ENCODE assay signal across 10 cellular contexts in genomic region chr3:48505146-48505545, GRCh38. TPM values are rescaled to one million over a fixed set of nuclear protein-coding genes. Genes with fewer than 3 reads are reported as not detected.
DNase-seq lines count a peak whose midpoint lies in the region; ATAC-seq and TF ChIP-seq lines count a peak whose summit lies in the region.
"Had no signal": no experiment of that assay in that cellular context is flagged by ENCODE, and none has a peak within 500 bp of the region (broad histone marks: within the 10 kb centered on the region; RNA-seq: fewer than 3 reads in every experiment).

No MANE protein-coding gene starts in this region.

- no peak overlapping the region for H3K4me2 ChIP-seq in Karpas-422 (ENCODE audit: low read depth, low read length, poor library complexity, severe bottlenecking)

- H3K4me1 ChIP-seq in heart left ventricle (peaks cover 6 to 37% (median 27%) of the 10 kb centered on the region in 12 donors), adipocyte (ENCODE audit: control insufficient read depth, insufficient read depth, low read length) (peaks cover 12% of the 10 kb centered on the region), upper lobe of right lung (peaks cover 21% of the 10 kb centered on the region), Karpas-422 (ENCODE audit: low read length) (peaks cover 43% of the 10 kb centered on the region)
- peaks cover 28 to 43% of the 10 kb centered on the region in 2 donors for H3K4me1 ChIP-seq in naive thymus-derived CD4-positive, alpha-beta T cell (ENCODE audit: control insufficient read depth in 2 of 2, insufficient read depth in 2 of 2, low read length in 2 of 2)

- peaks cover 0 to 11% (median 3%) of the 10 kb centered on the region in 5 donors for H3K36me3 Mint-ChIP-seq in naive thymus-derived CD4-positive, alpha-beta T cell

- CTCF ChIA-PET in naive thymus-derived CD4-positive, alpha-beta T cell (lab: Charles Lee) = interaction anchor here (0.6 to 2.6 kb wide), 9 partner anchors 25 to 1881 kb away, joined by 3 to 18 read pairs (median 4); partner anchors contain the start of genes ATRIP, CCDC51 and TMA7

- H3K79me2 ChIP-seq in Karpas-422 (ENCODE audit: low read length) = no peaks in the 10 kb centered on the region

- H3K9me3 ChIP-seq in heart left ventricle = no peaks in the 10 kb centered on the region
- no peaks in the 10 kb centered on the region for H3K9me3 ChIP-seq in adipocyte (ENCODE audit: control insufficient read depth, low read length)
- H3K9me3 ChIP-seq in naive thymus-derived CD4-positive, alpha-beta T cell (ENCODE audit: control insufficient read depth in 2 of 3, low read length in 3 of 3) = no peaks in the 10 kb centered on the region
- H3K9me3 ChIP-seq in upper lobe of right lung = no peaks in the 10 kb centered on the region
- no peaks in the 10 kb centered on the region for H3K9me3 ChIP-seq in Karpas-422 (ENCODE audit: low read length)

- TF ChIP-seq CTCF in heart left ventricle (IDR thresholded peaks at IDR 0.05) = no peak
- no peak for TF ChIP-seq CTCF in upper lobe of right lung (IDR thresholded peaks at IDR 0.05)

- POLR2A ChIA-PET in naive thymus-derived CD4-positive, alpha-beta T cell (lab: Charles Lee) = interaction anchor here (0.8 to 3.5 kb wide), 9 partner anchors 8 to 71 kb away, joined by 3 to 28 read pairs (median 5); partner anchors contain the start of genes ATRIP and CCDC51

- 70 to 83% (median 77%) methylated on average over 1 to 2 of the region's 2 CpGs for WGBS in heart left ventricle, 4 donors

- intact Hi-C loops in heart left ventricle (cut with DNase I) = loop anchor here in 6 of 10 donors (2.0 to 5.0 kb wide), 5 partner anchors 32 to 52 kb away; partner anchors contain the start of gene PFKFB4 (in 1 of the 6)
- intact Hi-C loops in cardiac septum (cut with DNase I) = loop anchor here (5.0 kb wide), 1 partner anchor 42 kb away; no protein-coding TSS in a partner anchor
- intact Hi-C loops in naive thymus-derived CD4-positive, alpha-beta T cell (cut with micrococcal nuclease) = loop anchor here in 1 of 2 donors (5.0 kb wide), 1 partner anchor 233 kb away; no protein-coding TSS in a partner anchor
- intact Hi-C loops in upper lobe of right lung (cut with DNase I) = no loop called here
- intact Hi-C loops in left colon (cut with DNase I, micrococcal nuclease) = no loop called here

- H3K36me3 ChIP-seq in heart left ventricle (peaks cover 0 to 9% (median under 1%) of the 10 kb centered on the region in 9 donors), adipocyte (ENCODE audit: control insufficient read depth, insufficient read depth, low read length, severe bottlenecking) (no peaks in the 10 kb centered on the region), upper lobe of right lung (no peaks in the 10 kb centered on the region), Karpas-422 (ENCODE audit: insufficient read depth, low read length) (no peaks in the 10 kb centered on the region)
- H3K36me3 ChIP-seq in naive thymus-derived CD4-positive, alpha-beta T cell (ENCODE audit: control insufficient read depth in 2 of 3, insufficient read depth in 3 of 3, low read length in 3 of 3) = no peaks in the 10 kb centered on the region

- H3K4me1 Mint-ChIP-seq in naive thymus-derived CD4-positive, alpha-beta T cell = peaks cover 42 to 69% (median 62%) of the 10 kb centered on the region in 7 donors

- TF ChIP-seq POLR2A in heart left ventricle (IDR thresholded peaks at IDR 0.05) = no peak

- H3K9me3 Mint-ChIP-seq in naive thymus-derived CD4-positive, alpha-beta T cell = no peaks in the 10 kb centered on the region

- no peak overlapping the region for H3K9ac ChIP-seq in adipocyte (ENCODE audit: low read length)
- H3K9ac ChIP-seq in Karpas-422 (ENCODE audit: low read length) = no peak overlapping the region

- H3K9me2 ChIP-seq in Karpas-422 (replicated peaks; ENCODE audit: insufficient read depth, low read length) = no peaks in the 10 kb centered on the region

- no peaks in the 10 kb centered on the region for H3K27me3 Mint-ChIP-seq in naive thymus-derived CD4-positive, alpha-beta T cell

- no peak overlapping the region for H2AFZ ChIP-seq in Karpas-422 (ENCODE audit: low read length)

- H3K4me3 Mint-ChIP-seq in naive thymus-derived CD4-positive, alpha-beta T cell = peak overlapping the region; percentile 59 to 87 (median 80)

- H3K4me3 ChIP-seq in heart left ventricle (peak overlapping the region in 2 of 12 donors; percentile 75 to 86), adipocyte (ENCODE audit: low read length) (peak overlapping the region; percentile 87), upper lobe of right lung (no peak overlapping the region), Karpas-422 (ENCODE audit: low read length) (no peak overlapping the region)
- no peak overlapping the region for H3K4me3 ChIP-seq in naive thymus-derived CD4-positive, alpha-beta T cell (ENCODE audit: low read length)

- ATAC-seq in heart left ventricle = no peak
- ATAC-seq in naive thymus-derived CD4-positive, alpha-beta T cell = no peak
- no peak for ATAC-seq in upper lobe of right lung
- no peak for ATAC-seq in HG03565 (IDR thresholded peaks at IDR 0.05; ENCODE audit: unreplicated experiment)
- no peak for ATAC-seq in left colon

- peak overlapping the region in 7 of 9 donors; percentile 26 to 87 (median 80) for H3K27ac Mint-ChIP-seq in naive thymus-derived CD4-positive, alpha-beta T cell

- H3K27me3 ChIP-seq in heart left ventricle (no peaks in the 10 kb centered on the region), adipocyte (replicated peaks; ENCODE audit: control insufficient read depth, insufficient read depth, low read length) (no peaks in the 10 kb centered on the region), upper lobe of right lung (no peaks in the 10 kb centered on the region), Karpas-422 (ENCODE audit: low read length) (no peaks in the 10 kb centered on the region)
- no peaks in the 10 kb centered on the region for H3K27me3 ChIP-seq in naive thymus-derived CD4-positive, alpha-beta T cell (ENCODE audit: control insufficient read depth in 2 of 2, insufficient read depth in 2 of 2, low read length in 2 of 2)

- H3K27ac ChIP-seq in heart left ventricle (peak overlapping the region in 11 of 12 donors; percentile 82 to 98 (median 96)), upper lobe of right lung (peak overlapping the region; percentile 91), Karpas-422 (ENCODE audit: low read length) (no peak overlapping the region)
- no peak overlapping the region for H3K27ac ChIP-seq in naive thymus-derived CD4-positive, alpha-beta T cell (ENCODE audit: low read depth, low read length)

- H4K20me1 ChIP-seq in Karpas-422 (ENCODE audit: insufficient read depth, low read depth, low read length) = no peaks in the 10 kb centered on the region

- DNase-seq in heart left ventricle (no peak), cardiac septum (ENCODE audit: low spot score) (no peak), adipocyte (ENCODE audit: low read depth) (no peak), upper lobe of right lung (no peak), Karpas-422 (no peak), left colon (no peak)
- DNase-seq in naive thymus-derived CD4-positive, alpha-beta T cell = no peak
- DNase-seq: NCI-H146; stimulated activated CD4-positive, alpha-beta T cell treated with anti-CD3 and anti-CD28 coated beads, Interleukin-4, amount 100 ng/mL, for 1 hour had no signal

RNA-seq across cellular contexts. Expression of gene SHISA5, which starts 1.2 kb away (rescaled TPM):
- total RNA-seq in heart left ventricle (100 to 1,000 TPM in 2 of 9 donors, 10 to 100 TPM in 7; 38.6 to 124 (median 54.6) TPM), cardiac septum (47.8 TPM), upper lobe of right lung (163 TPM), left colon (100 to 1,000 TPM; 103 to 116 TPM)
- 10 to 100 TPM; 25.8 to 68.5 TPM for polyA plus RNA-seq in heart left ventricle
- total RNA-seq in naive thymus-derived CD4-positive, alpha-beta T cell = 100 to 1,000 TPM; 147 to 236 (median 182) TPM
- 100 to 1,000 TPM; 348 to 383 TPM for polyA plus RNA-seq in naive thymus-derived CD4-positive, alpha-beta T cell
- total RNA-seq in Karpas-422 (2014; rRNA removed; shearing (Covaris generic); ENCODE audit: low replicate concordance) = 141 and 149 TPM in 2 replicates

RNA-seq across cellular contexts. Expression of gene PFKFB4, which starts 51.5 kb away (rescaled TPM):
- total RNA-seq in heart left ventricle (1 to 10 TPM in 5 of 9 donors, under 1 TPM in 4; 0.44 to 9.1 (median 1.0) TPM), cardiac septum (1.5 TPM), upper lobe of right lung (11.0 TPM), left colon (1 to 10 TPM; 6.0 to 10.0 TPM)
- 1 to 10 TPM; 1.2 to 1.3 TPM for polyA plus RNA-seq in heart left ventricle
- 10 to 100 TPM in 2 of 5 experiments, 1 to 10 TPM in 3; 3.0 to 64.2 (median 3.7) TPM for total RNA-seq in naive thymus-derived CD4-positive, alpha-beta T cell
- polyA plus RNA-seq in naive thymus-derived CD4-positive, alpha-beta T cell = 1 to 10 TPM; 2.6 to 3.4 TPM
- 55.2 and 89.6 TPM in 2 replicates for total RNA-seq in Karpas-422 (2014; rRNA removed; shearing (Covaris generic); ENCODE audit: low replicate concordance)

RNA-seq across cellular contexts. Expression of gene UCN2, which starts 58.4 kb away (rescaled TPM):
- total RNA-seq in heart left ventricle = under 1 TPM in 5 of 9 donors, not detected in 4; 0.23 to 0.35 (median 0.25) TPM
- polyA plus RNA-seq in heart left ventricle = under 1 TPM; 0.11 to 0.15 TPM
- 0.48 TPM for total RNA-seq in cardiac septum
- under 1 TPM in 1 of 5 experiments, not detected in 4; 0.51 TPM for total RNA-seq in naive thymus-derived CD4-positive, alpha-beta T cell
- not detected for polyA plus RNA-seq in naive thymus-derived CD4-positive, alpha-beta T cell
- not detected for total RNA-seq in upper lobe of right lung
- not detected in 2 replicates for total RNA-seq in Karpas-422 (2014; rRNA removed; shearing (Covaris generic); ENCODE audit: low replicate concordance)
- not detected for total RNA-seq in left colon

RNA-seq across cellular contexts. Expression of gene ATRIP, which starts 58.6 kb away (rescaled TPM):
- total RNA-seq in heart left ventricle = 1 to 10 TPM; 2.1 to 5.0 (median 3.6) TPM
- polyA plus RNA-seq in heart left ventricle = 1 to 10 TPM; 2.6 to 5.1 TPM
- 4.1 TPM for total RNA-seq in cardiac septum
- 10 to 100 TPM in 3 of 5 experiments, 1 to 10 TPM in 2; 7.9 to 14.2 (median 12.5) TPM for total RNA-seq in naive thymus-derived CD4-positive, alpha-beta T cell
- polyA plus RNA-seq in naive thymus-derived CD4-positive, alpha-beta T cell = 10 to 100 TPM; 10.7 to 16.2 TPM
- 5.3 TPM for total RNA-seq in upper lobe of right lung
- 7.3 and 10.9 TPM in 2 replicates for total RNA-seq in Karpas-422 (2014; rRNA removed; shearing (Covaris generic); ENCODE audit: low replicate concordance)
- total RNA-seq in left colon = 1 to 10 TPM; 3.8 to 4.4 TPM

Comparison
In these comparisons a context has a peak if more than half of its experiments do, and no peak if none do; other contexts are left out.
1. H3K27ac ChIP-seq: peak in heart left ventricle (11 of 12) and upper lobe of right lung (single experiment); none in naive thymus-derived CD4-positive, alpha-beta T cell (single experiment) and Karpas-422 (single experiment).
2. intact Hi-C loops: an anchor here in heart left ventricle (2.0 to 5.0 kb wide) and cardiac septum (5.0 kb wide); none called in upper lobe of right lung and left colon.